1 cellular context compared by ENCODE assay signal in the genomic region with DNA sequence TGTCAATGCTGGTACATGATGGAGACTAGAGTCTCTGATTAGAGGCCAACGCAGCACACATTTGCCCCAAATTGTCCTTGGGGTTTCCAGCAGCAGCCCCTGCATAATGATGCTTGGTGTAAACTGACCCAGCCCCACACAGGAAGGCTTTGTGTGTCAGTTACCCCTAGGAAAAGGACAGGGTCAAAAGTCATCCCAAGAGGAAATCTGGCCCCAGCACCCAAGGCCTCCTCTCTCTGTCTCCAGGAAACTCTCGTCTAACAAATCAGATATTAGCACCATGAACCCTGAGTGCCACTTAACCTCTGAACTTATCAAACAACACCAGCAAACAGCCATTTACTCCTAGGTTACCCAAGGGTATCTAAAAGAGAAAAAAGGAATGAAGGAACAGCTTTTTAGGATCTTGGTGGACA.
TF ChIP-seq lines count a peak whose summit lies in the region.

No MANE protein-coding gene starts in this region.

TF ChIP-seq in HepG2, 621 proteins besides CTCF, POLR2A, EP300 and RAD21 (continued from another document and continues in another):
- TF ChIP-seq TCF7 (IDR thresholded peaks at IDR 0.05; ENCODE audit: low read depth) (peak; percentile 19; the same call in 1 of the 2 replicates), ZNF34 (CRISPR knock-in tag; IDR thresholded peaks at IDR 0.05; ENCODE audit: borderline replicate concordance) (no peak), FOXA1 (IDR thresholded peaks at IDR 0.05) (no peak), FOXA1 (CRISPR knock-in tag; IDR thresholded peaks at IDR 0.05) (peak; percentile 28; the same call in 1 of the 2 replicates), RARG (CRISPR knock-in tag; IDR thresholded peaks at IDR 0.05; ENCODE audit: low read depth) (no peak), HCFC1 (IDR thresholded peaks at IDR 0.05; ENCODE audit: low read depth, low read length) (no peak), TOPORS (CRISPR knock-in tag; IDR thresholded peaks at IDR 0.05) (no peak), NR3C1 (CRISPR knock-in tag; IDR thresholded peaks at IDR 0.05) (no peak), RXRB (CRISPR knock-in tag; IDR thresholded peaks at IDR 0.05; ENCODE audit: borderline replicate concordance) (peak; percentile 80), ZBTB38 (CRISPR knock-in tag; IDR thresholded peaks at IDR 0.05) (0 out of 2 replicates have a peak, but pooled peaks have one; percentile 7), NR2F2 (IDR thresholded peaks at IDR 0.05; ENCODE audit: borderline replicate concordance, low read depth) (peak; percentile 80; the same call in 1 of the 2 replicates), ZNF558 (CRISPR knock-in tag; IDR thresholded peaks at IDR 0.05; ENCODE audit: borderline replicate concordance) (no peak), ZNF598 (CRISPR knock-in tag; IDR thresholded peaks at IDR 0.05; ENCODE audit: borderline replicate concordance) (no peak), SAP130 (CRISPR knock-in tag; IDR thresholded peaks at IDR 0.05; ENCODE audit: low read depth) (peak; percentile 51; the same call in 1 of the 2 replicates), TBX2 (CRISPR knock-in tag; IDR thresholded peaks at IDR 0.05; ENCODE audit: borderline replicate concordance) (peak; percentile 71; the same call in 1 of the 2 replicates), SALL1 (CRISPR knock-in tag; IDR thresholded peaks at IDR 0.05) (peak; percentile 41; the same call in 1 of the 2 replicates), GABPB1 (CRISPR knock-in tag; IDR thresholded peaks at IDR 0.05) (no peak)
- TF ChIP-seq, protein P1, sequence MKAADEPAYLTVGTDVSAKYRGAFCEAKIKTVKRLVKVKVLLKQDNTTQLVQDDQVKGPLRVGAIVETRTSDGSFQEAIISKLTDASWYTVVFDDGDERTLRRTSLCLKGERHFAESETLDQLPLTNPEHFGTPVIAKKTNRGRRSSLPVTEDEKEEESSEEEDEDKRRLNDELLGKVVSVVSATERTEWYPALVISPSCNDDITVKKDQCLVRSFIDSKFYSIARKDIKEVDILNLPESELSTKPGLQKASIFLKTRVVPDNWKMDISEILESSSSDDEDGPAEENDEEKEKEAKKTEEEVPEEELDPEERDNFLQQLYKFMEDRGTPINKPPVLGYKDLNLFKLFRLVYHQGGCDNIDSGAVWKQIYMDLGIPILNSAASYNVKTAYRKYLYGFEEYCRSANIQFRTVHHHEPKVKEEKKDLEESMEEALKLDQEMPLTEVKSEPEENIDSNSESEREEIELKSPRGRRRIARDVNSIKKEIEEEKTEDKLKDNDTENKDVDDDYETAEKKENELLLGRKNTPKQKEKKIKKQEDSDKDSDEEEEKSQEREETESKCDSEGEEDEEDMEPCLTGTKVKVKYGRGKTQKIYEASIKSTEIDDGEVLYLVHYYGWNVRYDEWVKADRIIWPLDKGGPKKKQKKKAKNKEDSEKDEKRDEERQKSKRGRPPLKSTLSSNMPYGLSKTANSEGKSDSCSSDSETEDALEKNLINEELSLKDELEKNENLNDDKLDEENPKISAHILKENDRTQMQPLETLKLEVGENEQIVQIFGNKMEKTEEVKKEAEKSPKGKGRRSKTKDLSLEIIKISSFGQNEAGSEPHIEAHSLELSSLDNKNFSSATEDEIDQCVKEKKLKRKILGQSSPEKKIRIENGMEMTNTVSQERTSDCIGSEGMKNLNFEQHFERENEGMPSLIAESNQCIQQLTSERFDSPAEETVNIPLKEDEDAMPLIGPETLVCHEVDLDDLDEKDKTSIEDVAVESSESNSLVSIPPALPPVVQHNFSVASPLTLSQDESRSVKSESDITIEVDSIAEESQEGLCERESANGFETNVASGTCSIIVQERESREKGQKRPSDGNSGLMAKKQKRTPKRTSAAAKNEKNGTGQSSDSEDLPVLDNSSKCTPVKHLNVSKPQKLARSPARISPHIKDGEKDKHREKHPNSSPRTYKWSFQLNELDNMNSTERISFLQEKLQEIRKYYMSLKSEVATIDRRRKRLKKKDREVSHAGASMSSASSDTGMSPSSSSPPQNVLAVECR (CRISPR knock-in tag; IDR thresholded peaks at IDR 0.05; ENCODE audit: borderline replicate concordance), result peak; percentile 23; the same call in 1 of the 2 replicates
- TF ChIP-seq, protein P2, sequence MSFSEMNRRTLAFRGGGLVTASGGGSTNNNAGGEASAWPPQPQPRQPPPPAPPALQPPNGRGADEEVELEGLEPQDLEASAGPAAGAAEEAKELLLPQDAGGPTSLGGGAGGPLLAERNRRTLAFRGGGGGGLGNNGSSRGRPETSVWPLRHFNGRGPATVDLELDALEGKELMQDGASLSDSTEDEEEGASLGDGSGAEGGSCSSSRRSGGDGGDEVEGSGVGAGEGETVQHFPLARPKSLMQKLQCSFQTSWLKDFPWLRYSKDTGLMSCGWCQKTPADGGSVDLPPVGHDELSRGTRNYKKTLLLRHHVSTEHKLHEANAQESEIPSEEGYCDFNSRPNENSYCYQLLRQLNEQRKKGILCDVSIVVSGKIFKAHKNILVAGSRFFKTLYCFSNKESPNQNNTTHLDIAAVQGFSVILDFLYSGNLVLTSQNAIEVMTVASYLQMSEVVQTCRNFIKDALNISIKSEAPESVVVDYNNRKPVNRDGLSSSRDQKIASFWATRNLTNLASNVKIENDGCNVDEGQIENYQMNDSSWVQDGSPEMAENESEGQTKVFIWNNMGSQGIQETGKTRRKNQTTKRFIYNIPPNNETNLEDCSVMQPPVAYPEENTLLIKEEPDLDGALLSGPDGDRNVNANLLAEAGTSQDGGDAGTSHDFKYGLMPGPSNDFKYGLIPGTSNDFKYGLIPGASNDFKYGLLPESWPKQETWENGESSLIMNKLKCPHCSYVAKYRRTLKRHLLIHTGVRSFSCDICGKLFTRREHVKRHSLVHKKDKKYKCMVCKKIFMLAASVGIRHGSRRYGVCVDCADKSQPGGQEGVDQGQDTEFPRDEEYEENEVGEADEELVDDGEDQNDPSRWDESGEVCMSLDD (CRISPR knock-in tag; IDR thresholded peaks at IDR 0.05; ENCODE audit: borderline replicate concordance), result no peak
- TF ChIP-seq, protein P3, sequence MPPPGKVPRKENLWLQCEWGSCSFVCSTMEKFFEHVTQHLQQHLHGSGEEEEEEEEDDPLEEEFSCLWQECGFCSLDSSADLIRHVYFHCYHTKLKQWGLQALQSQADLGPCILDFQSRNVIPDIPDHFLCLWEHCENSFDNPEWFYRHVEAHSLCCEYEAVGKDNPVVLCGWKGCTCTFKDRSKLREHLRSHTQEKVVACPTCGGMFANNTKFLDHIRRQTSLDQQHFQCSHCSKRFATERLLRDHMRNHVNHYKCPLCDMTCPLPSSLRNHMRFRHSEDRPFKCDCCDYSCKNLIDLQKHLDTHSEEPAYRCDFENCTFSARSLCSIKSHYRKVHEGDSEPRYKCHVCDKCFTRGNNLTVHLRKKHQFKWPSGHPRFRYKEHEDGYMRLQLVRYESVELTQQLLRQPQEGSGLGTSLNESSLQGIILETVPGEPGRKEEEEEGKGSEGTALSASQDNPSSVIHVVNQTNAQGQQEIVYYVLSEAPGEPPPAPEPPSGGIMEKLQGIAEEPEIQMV (CRISPR knock-in tag; IDR thresholded peaks at IDR 0.05; ENCODE audit: low read depth), result no peak
- TF ChIP-seq, protein P4, sequence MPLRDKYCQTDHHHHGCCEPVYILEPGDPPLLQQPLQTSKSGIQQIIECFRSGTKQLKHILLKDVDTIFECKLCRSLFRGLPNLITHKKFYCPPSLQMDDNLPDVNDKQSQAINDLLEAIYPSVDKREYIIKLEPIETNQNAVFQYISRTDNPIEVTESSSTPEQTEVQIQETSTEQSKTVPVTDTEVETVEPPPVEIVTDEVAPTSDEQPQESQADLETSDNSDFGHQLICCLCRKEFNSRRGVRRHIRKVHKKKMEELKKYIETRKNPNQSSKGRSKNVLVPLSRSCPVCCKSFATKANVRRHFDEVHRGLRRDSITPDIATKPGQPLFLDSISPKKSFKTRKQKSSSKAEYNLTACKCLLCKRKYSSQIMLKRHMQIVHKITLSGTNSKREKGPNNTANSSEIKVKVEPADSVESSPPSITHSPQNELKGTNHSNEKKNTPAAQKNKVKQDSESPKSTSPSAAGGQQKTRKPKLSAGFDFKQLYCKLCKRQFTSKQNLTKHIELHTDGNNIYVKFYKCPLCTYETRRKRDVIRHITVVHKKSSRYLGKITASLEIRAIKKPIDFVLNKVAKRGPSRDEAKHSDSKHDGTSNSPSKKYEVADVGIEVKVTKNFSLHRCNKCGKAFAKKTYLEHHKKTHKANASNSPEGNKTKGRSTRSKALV (CRISPR knock-in tag; IDR thresholded peaks at IDR 0.05), result no peak
- TF ChIP-seq, protein P5, sequence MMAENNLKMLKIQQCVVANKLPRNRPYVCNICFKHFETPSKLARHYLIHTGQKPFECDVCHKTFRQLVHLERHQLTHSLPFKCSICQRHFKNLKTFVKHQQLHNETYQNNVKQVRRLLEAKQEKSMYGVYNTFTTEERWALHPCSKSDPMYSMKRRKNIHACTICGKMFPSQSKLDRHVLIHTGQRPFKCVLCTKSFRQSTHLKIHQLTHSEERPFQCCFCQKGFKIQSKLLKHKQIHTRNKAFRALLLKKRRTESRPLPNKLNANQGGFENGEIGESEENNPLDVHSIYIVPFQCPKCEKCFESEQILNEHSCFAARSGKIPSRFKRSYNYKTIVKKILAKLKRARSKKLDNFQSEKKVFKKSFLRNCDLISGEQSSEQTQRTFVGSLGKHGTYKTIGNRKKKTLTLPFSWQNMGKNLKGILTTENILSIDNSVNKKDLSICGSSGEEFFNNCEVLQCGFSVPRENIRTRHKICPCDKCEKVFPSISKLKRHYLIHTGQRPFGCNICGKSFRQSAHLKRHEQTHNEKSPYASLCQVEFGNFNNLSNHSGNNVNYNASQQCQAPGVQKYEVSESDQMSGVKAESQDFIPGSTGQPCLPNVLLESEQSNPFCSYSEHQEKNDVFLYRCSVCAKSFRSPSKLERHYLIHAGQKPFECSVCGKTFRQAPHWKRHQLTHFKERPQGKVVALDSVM (CRISPR knock-in tag; IDR thresholded peaks at IDR 0.05), result peak; percentile 56; the same call in 1 of the 2 replicates
- TF ChIP-seq, protein P6, sequence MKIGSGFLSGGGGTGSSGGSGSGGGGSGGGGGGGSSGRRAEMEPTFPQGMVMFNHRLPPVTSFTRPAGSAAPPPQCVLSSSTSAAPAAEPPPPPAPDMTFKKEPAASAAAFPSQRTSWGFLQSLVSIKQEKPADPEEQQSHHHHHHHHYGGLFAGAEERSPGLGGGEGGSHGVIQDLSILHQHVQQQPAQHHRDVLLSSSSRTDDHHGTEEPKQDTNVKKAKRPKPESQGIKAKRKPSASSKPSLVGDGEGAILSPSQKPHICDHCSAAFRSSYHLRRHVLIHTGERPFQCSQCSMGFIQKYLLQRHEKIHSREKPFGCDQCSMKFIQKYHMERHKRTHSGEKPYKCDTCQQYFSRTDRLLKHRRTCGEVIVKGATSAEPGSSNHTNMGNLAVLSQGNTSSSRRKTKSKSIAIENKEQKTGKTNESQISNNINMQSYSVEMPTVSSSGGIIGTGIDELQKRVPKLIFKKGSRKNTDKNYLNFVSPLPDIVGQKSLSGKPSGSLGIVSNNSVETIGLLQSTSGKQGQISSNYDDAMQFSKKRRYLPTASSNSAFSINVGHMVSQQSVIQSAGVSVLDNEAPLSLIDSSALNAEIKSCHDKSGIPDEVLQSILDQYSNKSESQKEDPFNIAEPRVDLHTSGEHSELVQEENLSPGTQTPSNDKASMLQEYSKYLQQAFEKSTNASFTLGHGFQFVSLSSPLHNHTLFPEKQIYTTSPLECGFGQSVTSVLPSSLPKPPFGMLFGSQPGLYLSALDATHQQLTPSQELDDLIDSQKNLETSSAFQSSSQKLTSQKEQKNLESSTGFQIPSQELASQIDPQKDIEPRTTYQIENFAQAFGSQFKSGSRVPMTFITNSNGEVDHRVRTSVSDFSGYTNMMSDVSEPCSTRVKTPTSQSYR (CRISPR knock-in tag; IDR thresholded peaks at IDR 0.05; ENCODE audit: borderline replicate concordance), result no peak
- TF ChIP-seq, protein P7, sequence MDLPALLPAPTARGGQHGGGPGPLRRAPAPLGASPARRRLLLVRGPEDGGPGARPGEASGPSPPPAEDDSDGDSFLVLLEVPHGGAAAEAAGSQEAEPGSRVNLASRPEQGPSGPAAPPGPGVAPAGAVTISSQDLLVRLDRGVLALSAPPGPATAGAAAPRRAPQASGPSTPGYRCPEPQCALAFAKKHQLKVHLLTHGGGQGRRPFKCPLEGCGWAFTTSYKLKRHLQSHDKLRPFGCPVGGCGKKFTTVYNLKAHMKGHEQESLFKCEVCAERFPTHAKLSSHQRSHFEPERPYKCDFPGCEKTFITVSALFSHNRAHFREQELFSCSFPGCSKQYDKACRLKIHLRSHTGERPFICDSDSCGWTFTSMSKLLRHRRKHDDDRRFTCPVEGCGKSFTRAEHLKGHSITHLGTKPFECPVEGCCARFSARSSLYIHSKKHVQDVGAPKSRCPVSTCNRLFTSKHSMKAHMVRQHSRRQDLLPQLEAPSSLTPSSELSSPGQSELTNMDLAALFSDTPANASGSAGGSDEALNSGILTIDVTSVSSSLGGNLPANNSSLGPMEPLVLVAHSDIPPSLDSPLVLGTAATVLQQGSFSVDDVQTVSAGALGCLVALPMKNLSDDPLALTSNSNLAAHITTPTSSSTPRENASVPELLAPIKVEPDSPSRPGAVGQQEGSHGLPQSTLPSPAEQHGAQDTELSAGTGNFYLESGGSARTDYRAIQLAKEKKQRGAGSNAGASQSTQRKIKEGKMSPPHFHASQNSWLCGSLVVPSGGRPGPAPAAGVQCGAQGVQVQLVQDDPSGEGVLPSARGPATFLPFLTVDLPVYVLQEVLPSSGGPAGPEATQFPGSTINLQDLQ (CRISPR knock-in tag; IDR thresholded peaks at IDR 0.05), result peak; percentile 89; the same call in 1 of the 2 replicates
- TF ChIP-seq, protein P8, sequence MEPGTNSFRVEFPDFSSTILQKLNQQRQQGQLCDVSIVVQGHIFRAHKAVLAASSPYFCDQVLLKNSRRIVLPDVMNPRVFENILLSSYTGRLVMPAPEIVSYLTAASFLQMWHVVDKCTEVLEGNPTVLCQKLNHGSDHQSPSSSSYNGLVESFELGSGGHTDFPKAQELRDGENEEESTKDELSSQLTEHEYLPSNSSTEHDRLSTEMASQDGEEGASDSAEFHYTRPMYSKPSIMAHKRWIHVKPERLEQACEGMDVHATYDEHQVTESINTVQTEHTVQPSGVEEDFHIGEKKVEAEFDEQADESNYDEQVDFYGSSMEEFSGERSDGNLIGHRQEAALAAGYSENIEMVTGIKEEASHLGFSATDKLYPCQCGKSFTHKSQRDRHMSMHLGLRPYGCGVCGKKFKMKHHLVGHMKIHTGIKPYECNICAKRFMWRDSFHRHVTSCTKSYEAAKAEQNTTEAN (CRISPR knock-in tag; conservative IDR thresholded peaks at IDR 0.05), result no peak
- TF ChIP-seq, protein P9, sequence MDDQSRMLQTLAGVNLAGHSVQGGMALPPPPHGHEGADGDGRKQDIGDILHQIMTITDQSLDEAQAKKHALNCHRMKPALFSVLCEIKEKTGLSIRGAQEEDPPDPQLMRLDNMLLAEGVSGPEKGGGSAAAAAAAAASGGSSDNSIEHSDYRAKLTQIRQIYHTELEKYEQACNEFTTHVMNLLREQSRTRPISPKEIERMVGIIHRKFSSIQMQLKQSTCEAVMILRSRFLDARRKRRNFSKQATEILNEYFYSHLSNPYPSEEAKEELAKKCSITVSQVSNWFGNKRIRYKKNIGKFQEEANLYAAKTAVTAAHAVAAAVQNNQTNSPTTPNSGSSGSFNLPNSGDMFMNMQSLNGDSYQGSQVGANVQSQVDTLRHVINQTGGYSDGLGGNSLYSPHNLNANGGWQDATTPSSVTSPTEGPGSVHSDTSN (CRISPR knock-in tag; IDR thresholded peaks at IDR 0.05; ENCODE audit: borderline replicate concordance), result no peak
- TF ChIP-seq, protein P10, sequence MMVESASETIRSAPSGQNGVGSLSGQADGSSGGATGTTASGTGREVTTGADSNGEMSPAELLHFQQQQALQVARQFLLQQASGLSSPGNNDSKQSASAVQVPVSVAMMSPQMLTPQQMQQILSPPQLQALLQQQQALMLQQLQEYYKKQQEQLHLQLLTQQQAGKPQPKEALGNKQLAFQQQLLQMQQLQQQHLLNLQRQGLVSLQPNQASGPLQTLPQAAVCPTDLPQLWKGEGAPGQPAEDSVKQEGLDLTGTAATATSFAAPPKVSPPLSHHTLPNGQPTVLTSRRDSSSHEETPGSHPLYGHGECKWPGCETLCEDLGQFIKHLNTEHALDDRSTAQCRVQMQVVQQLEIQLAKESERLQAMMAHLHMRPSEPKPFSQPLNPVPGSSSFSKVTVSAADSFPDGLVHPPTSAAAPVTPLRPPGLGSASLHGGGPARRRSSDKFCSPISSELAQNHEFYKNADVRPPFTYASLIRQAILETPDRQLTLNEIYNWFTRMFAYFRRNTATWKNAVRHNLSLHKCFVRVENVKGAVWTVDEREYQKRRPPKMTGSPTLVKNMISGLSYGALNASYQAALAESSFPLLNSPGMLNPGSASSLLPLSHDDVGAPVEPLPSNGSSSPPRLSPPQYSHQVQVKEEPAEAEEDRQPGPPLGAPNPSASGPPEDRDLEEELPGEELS (CRISPR knock-in tag; IDR thresholded peaks at IDR 0.05), result peak; percentile 87
